In the genomic region with DNA sequence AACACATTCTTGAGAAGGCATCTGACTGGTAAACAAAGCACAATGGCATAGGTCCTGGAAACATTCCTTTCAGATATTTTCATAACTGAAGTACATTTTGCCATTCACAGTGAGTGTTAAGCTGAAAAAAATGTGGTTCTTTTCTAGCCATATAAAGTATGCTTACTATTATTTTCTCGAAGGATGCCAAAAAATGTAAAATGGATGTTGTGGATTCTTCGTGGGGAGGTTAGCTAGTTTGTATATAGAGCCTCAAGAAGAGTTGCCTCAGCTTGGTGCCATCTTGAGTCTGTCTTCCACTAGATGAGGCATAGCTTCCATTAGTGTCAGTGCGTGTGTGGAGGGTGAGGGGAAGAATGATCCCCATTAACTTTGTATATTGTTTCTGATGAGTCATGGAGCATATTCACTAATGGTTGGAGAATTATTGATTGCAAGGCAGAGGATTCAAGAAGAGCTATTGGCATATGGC, we compare ENCODE assay signal across 1 cellular context.
TF ChIP-seq lines count a peak whose summit lies in the region.

No MANE protein-coding gene starts in this region.

TF ChIP-seq in K562, 482 proteins besides CTCF, POLR2A, EP300 and RAD21 (continued from another document and continues in another):
- no peak for TF ChIP-seq HBP1 (CRISPR knock-in tag; IDR thresholded peaks at IDR 0.05)
- TF ChIP-seq, protein P1, sequence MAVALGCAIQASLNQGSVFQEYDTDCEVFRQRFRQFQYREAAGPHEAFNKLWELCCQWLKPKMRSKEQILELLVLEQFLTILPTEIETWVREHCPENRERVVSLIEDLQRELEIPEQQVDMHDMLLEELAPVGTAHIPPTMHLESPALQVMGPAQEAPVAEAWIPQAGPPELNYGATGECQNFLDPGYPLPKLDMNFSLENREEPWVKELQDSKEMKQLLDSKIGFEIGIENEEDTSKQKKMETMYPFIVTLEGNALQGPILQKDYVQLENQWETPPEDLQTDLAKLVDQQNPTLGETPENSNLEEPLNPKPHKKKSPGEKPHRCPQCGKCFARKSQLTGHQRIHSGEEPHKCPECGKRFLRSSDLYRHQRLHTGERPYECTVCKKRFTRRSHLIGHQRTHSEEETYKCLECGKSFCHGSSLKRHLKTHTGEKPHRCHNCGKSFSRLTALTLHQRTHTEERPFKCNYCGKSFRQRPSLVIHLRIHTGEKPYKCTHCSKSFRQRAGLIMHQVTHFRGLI (CRISPR knock-in tag; IDR thresholded peaks at IDR 0.05) = no peak
- no peak for TF ChIP-seq ZNF707 (CRISPR knock-in tag; conservative IDR thresholded peaks at IDR 0.05)
- TF ChIP-seq ZNF224 (CRISPR knock-in tag; IDR thresholded peaks at IDR 0.05) = no peak
- TF ChIP-seq CCNT2 (IDR thresholded peaks at IDR 0.05; ENCODE audit: borderline replicate concordance, extremely low read depth, insufficient read length, low read depth, low read length) = no peak
- TF ChIP-seq, protein P2, sequence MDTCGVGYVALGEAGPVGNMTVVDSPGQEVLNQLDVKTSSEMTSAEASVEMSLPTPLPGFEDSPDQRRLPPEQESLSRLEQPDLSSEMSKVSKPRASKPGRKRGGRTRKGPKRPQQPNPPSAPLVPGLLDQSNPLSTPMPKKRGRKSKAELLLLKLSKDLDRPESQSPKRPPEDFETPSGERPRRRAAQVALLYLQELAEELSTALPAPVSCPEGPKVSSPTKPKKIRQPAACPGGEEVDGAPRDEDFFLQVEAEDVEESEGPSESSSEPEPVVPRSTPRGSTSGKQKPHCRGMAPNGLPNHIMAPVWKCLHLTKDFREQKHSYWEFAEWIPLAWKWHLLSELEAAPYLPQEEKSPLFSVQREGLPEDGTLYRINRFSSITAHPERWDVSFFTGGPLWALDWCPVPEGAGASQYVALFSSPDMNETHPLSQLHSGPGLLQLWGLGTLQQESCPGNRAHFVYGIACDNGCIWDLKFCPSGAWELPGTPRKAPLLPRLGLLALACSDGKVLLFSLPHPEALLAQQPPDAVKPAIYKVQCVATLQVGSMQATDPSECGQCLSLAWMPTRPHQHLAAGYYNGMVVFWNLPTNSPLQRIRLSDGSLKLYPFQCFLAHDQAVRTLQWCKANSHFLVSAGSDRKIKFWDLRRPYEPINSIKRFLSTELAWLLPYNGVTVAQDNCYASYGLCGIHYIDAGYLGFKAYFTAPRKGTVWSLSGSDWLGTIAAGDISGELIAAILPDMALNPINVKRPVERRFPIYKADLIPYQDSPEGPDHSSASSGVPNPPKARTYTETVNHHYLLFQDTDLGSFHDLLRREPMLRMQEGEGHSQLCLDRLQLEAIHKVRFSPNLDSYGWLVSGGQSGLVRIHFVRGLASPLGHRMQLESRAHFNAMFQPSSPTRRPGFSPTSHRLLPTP (IDR thresholded peaks at IDR 0.05; ENCODE audit: borderline replicate concordance, extremely low read depth, insufficient read length) = no peak
- no peak for TF ChIP-seq PHF8 (IDR thresholded peaks at IDR 0.05; ENCODE audit: borderline replicate concordance, low read length)
- peak in 1 of 2 experiments; percentile 9; a peak in 1 of 4 replicates for TF ChIP-seq FOXK2 (conservative IDR thresholded peaks at IDR 0.05 in 1 of 2, IDR thresholded peaks at IDR 0.05 in 1 of 2; ENCODE audit: low read depth in 2 of 2)
- TF ChIP-seq CHD7 (IDR thresholded peaks at IDR 0.05; ENCODE audit: low read depth, low read length) = no peak
- TF ChIP-seq FOXJ2 (tag; IDR thresholded peaks at IDR 0.05) = 0 out of 2 replicates have a peak, but pooled peaks have one; percentile 18
- no peak for TF ChIP-seq MED1 (CRISPR knock-in tag; IDR thresholded peaks at IDR 0.05; ENCODE audit: borderline replicate concordance)
- no peak for TF ChIP-seq MEF2D (tag; conservative IDR thresholded peaks at IDR 0.05; ENCODE audit: low read depth)
- TF ChIP-seq POLR2G (IDR thresholded peaks at IDR 0.05; ENCODE audit: low read depth, low read length) = peak; percentile 10; the same call in 1 of the 2 replicates
- TF ChIP-seq E2F8 (IDR thresholded peaks at IDR 0.05; ENCODE audit: low read depth, partially characterized antibody) = peak; percentile 26
- TF ChIP-seq ZNF124 (CRISPR knock-in tag; IDR thresholded peaks at IDR 0.05) = no peak
- TF ChIP-seq ELF1 (tag; IDR thresholded peaks at IDR 0.05) = no peak
- peak; percentile 84 for TF ChIP-seq C11orf30 (IDR thresholded peaks at IDR 0.05; ENCODE audit: low read depth)
- TF ChIP-seq SAFB (IDR thresholded peaks at IDR 0.05; ENCODE audit: borderline replicate concordance, low read depth, low read length) = no peak
- TF ChIP-seq ZNF217 (CRISPR knock-in tag; IDR thresholded peaks at IDR 0.05) = no peak
- TF ChIP-seq STAG1 (CRISPR knock-in tag; IDR thresholded peaks at IDR 0.05; ENCODE audit: borderline replicate concordance) = no peak
- TF ChIP-seq KLF10 (CRISPR knock-in tag; IDR thresholded peaks at IDR 0.05) = no peak
- no peak for TF ChIP-seq PTBP1 (IDR thresholded peaks at IDR 0.05; ENCODE audit: low read depth, low read length)
- TF ChIP-seq RFX5 (IDR thresholded peaks at IDR 0.05; ENCODE audit: low read depth, low read length) = no peak
- no peak for TF ChIP-seq ZBED1 (IDR thresholded peaks at IDR 0.05)
- no peak for TF ChIP-seq ELK1 (CRISPR knock-in tag; IDR thresholded peaks at IDR 0.05)
- TF ChIP-seq PPARD (CRISPR knock-in tag; IDR thresholded peaks at IDR 0.05) = no peak
- TF ChIP-seq KAT8 (IDR thresholded peaks at IDR 0.05; ENCODE audit: low read depth) = no peak
- TF ChIP-seq HNRNPH1 (optimal IDR thresholded peaks at IDR 0.05; ENCODE audit: low read depth, low read length) = no peak
- TF ChIP-seq, protein P3, sequence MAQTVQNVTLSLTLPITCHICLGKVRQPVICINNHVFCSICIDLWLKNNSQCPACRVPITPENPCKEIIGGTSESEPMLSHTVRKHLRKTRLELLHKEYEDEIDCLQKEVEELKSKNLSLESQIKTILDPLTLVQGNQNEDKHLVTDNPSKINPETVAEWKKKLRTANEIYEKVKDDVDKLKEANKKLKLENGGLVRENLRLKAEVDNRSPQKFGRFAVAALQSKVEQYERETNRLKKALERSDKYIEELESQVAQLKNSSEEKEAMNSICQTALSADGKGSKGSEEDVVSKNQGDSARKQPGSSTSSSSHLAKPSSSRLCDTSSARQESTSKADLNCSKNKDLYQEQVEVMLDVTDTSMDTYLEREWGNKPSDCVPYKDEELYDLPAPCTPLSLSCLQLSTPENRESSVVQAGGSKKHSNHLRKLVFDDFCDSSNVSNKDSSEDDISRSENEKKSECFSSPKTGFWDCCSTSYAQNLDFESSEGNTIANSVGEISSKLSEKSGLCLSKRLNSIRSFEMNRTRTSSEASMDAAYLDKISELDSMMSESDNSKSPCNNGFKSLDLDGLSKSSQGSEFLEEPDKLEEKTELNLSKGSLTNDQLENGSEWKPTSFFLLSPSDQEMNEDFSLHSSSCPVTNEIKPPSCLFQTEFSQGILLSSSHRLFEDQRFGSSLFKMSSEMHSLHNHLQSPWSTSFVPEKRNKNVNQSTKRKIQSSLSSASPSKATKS (CRISPR knock-in tag; IDR thresholded peaks at IDR 0.05) = no peak
- no peak for TF ChIP-seq PURB (CRISPR knock-in tag; IDR thresholded peaks at IDR 0.05; ENCODE audit: low read depth)
- TF ChIP-seq GTF2A2 (tag; IDR thresholded peaks at IDR 0.05) = no peak
- TF ChIP-seq MAFF (IDR thresholded peaks at IDR 0.05; ENCODE audit: low read length) = peak; percentile 77
- TF ChIP-seq STAT5B (CRISPR knock-in tag; IDR thresholded peaks at IDR 0.05) = no peak
- TF ChIP-seq SNRNP70 (optimal IDR thresholded peaks at IDR 0.05; ENCODE audit: low read depth, low read length) = no peak
